In genomic region chrX:149682031-149682430, GRCh38 we compare ENCODE assay signal across 1 cellular context.
A peak's percentile ranks its signal among the peaks of the same experiment; 100 is the strongest.
TF ChIP-seq lines count a peak whose summit lies in the region.

No MANE protein-coding gene starts in this region.

TF ChIP-seq in H1, 55 proteins besides CTCF, POLR2A, EP300 and RAD21 (continued from another document):
- peak; percentile 29; the same call in 1 of the 2 replicates for TF ChIP-seq ATF2 (IDR thresholded peaks at IDR 0.05; ENCODE audit: low read length)
- no peak for TF ChIP-seq GTF2F1 (IDR thresholded peaks at IDR 0.05; ENCODE audit: borderline replicate concordance, low read depth, low read length)
- no peak for TF ChIP-seq USF2 (IDR thresholded peaks at IDR 0.05; ENCODE audit: low read length)
- TF ChIP-seq CREB1 (IDR thresholded peaks at IDR 0.05), result no peak
